ENCODE assay signal across 35 cellular contexts in genomic region chr19:40157059-40157458, GRCh38.
"Had no signal": no experiment of that assay in that cellular context is flagged by ENCODE, and none has a peak within 500 bp of the region (broad histone marks: within the 10 kb centered on the region; RNA-seq: fewer than 3 reads in every experiment).

No MANE protein-coding gene starts in this region.

- H3K36me3 Mint-ChIP-seq: activated CD4-positive, alpha-beta memory T cell treated with anti-CD3 and anti-CD28 coated beads for 36 hours; activated naive CD4-positive, alpha-beta T cell treated with anti-CD3 and anti-CD28 coated beads, Interleukin-2, amount 10 ng/mL, durations not matched to agents 7 days and 5 days; activated naive CD8-positive, alpha-beta T cell; brain had no signal

- ATAC-seq: activated naive CD8-positive, alpha-beta T cell treated with anti-CD3 and anti-CD28 coated beads, Interleukin-2, amount 50 U/mL, for 24 hours; activated T-cell treated with anti-CD3 and anti-CD28 coated beads, Interleukin-2, amount 50 U/mL, for 4 hours had no signal

- H3K27ac ChIP-seq: VCaP had no signal

- FAIRE-seq: bronchial epithelial cell had no signal

- DNase-seq: activated B cell treated with CpG ODN at 0.5 μM for 24 hours; activated CD4-positive, alpha-beta memory T cell treated with anti-CD3 and anti-CD28 coated beads for 36 hours; activated CD4-positive, alpha-beta T cell treated with anti-CD3 and anti-CD28 coated beads for 4 hours; activated CD4-positive, alpha-beta T cell treated with anti-CD3 and anti-CD28 coated beads, Interleukin-2, amount 50 U/mL, for 1 hour; activated CD4-positive, CD25-positive, alpha-beta regulatory T cell treated with anti-CD3 and anti-CD28 coated beads, Interleukin-2, amount 50 U/mL, for 72 hours; activated CD8-positive, alpha-beta memory T cell treated with anti-CD3 and anti-CD28 coated beads, Interleukin-2, amount 50 U/mL, for 4 hours; activated gamma-delta T cell treated with Interleukin-2 at 50 U/mL for 16 hours; activated naive CD4-positive, alpha-beta T cell treated with anti-CD3 and anti-CD28 coated beads, Interleukin-2, amount 10 ng/mL, durations not matched to agents 7 days and 5 days; activated naive CD8-positive, alpha-beta T cell treated with anti-CD3 and anti-CD28 coated beads, Interleukin-2, amount 50 U/mL, for 24 hours; activated T-cell treated with anti-CD3 and anti-CD28 coated beads for 4 hours; activated T-cell treated with anti-CD3 and anti-CD28 coated beads, Interleukin-2, amount 50 U/mL, for 4 hours; anterior cingulate cortex; caudate nucleus; Karpas-422; KBM-7; NCI-H1105 treated with DMSO at 0.1 percent for 48 hours; NCI-H1436; NCI-H1694; NCI-H1930; NCI-H2081 treated with DMSO at 0.1 percent for 48 hours; NCI-H226; NCI-H446 treated with DMSO at 0.1 percent for 48 hours; NCI-H524; NCI-H748 treated with DMSO at 0.1 percent for 48 hours; OCI-M1; Right ventricle myocardium superior; SW 1271; T-helper 1 cell; T-helper 2 cell; T-helper 9 cell had no signal

- H3K4me3 Mint-ChIP-seq: activated B cell treated with CpG ODN at 0.5 μM for 24 hours; activated CD4-positive, alpha-beta memory T cell treated with anti-CD3 and anti-CD28 coated beads for 36 hours; activated naive CD4-positive, alpha-beta T cell treated with anti-CD3 and anti-CD28 coated beads, Interleukin-2, amount 10 ng/mL, durations not matched to agents 7 days and 5 days; activated naive CD8-positive, alpha-beta T cell; activated naive CD8-positive, alpha-beta T cell treated with anti-CD3 and anti-CD28 coated beads, Interleukin-2, amount 50 U/mL, for 24 hours; activated T-cell treated with anti-CD3 and anti-CD28 coated beads, Interleukin-2, amount 50 U/mL, for 4 hours; activated T-helper 1 cell treated with anti-CD3 and anti-CD28 coated beads, Interleukin-12 subunit alpha, Interleukin-12 subunit beta, Interleukin-2, Interleukin-4 antibody, amounts not matched to agents 30 ng/mL and 10 ng/mL and 1 ng/mL, durations not matched to agents 14 hours and 24 hours and 36 hours; brain had no signal

- H3K27ac Mint-ChIP-seq: activated B cell treated with CpG ODN at 0.5 μM for 24 hours; activated CD4-positive, alpha-beta memory T cell treated with anti-CD3 and anti-CD28 coated beads for 36 hours; activated naive CD4-positive, alpha-beta T cell treated with anti-CD3 and anti-CD28 coated beads, Interleukin-2, amount 10 ng/mL, durations not matched to agents 7 days and 5 days; activated naive CD8-positive, alpha-beta T cell; activated naive CD8-positive, alpha-beta T cell treated with anti-CD3 and anti-CD28 coated beads, Interleukin-2, amount 50 U/mL, for 24 hours; activated T-helper 1 cell treated with anti-CD3 and anti-CD28 coated beads, Interleukin-12 subunit alpha, Interleukin-12 subunit beta, Interleukin-2, Interleukin-4 antibody, amounts not matched to agents 30 ng/mL and 10 ng/mL and 1 ng/mL, durations not matched to agents 14 hours and 24 hours and 36 hours had no signal

- H3K4me1 Mint-ChIP-seq: brain had no signal

- H3K9me3 Mint-ChIP-seq: activated B cell treated with CpG ODN at 0.5 μM for 24 hours; activated CD4-positive, alpha-beta memory T cell treated with anti-CD3 and anti-CD28 coated beads for 36 hours; activated naive CD4-positive, alpha-beta T cell treated with anti-CD3 and anti-CD28 coated beads, Interleukin-2, amount 10 ng/mL, durations not matched to agents 7 days and 5 days; activated naive CD8-positive, alpha-beta T cell treated with anti-CD3 and anti-CD28 coated beads, Interleukin-2, amount 50 U/mL, for 24 hours; activated T-cell treated with anti-CD3 and anti-CD28 coated beads, Interleukin-2, amount 50 U/mL, for 4 hours; activated T-helper 1 cell treated with anti-CD3 and anti-CD28 coated beads, Interleukin-12 subunit alpha, Interleukin-12 subunit beta, Interleukin-2, Interleukin-4 antibody, amounts not matched to agents 30 ng/mL and 10 ng/mL and 1 ng/mL, durations not matched to agents 14 hours and 24 hours and 36 hours; brain had no signal

- H3K27me3 Mint-ChIP-seq: activated B cell treated with CpG ODN at 0.5 μM for 24 hours; activated CD4-positive, alpha-beta memory T cell treated with anti-CD3 and anti-CD28 coated beads for 36 hours; activated naive CD8-positive, alpha-beta T cell; activated naive CD8-positive, alpha-beta T cell treated with anti-CD3 and anti-CD28 coated beads, Interleukin-2, amount 50 U/mL, for 24 hours had no signal
